1 cellular context compared by ENCODE assay signal in genomic region chr1:39758556-39759435, GRCh38.
TF ChIP-seq lines count a peak whose summit lies in the region.

No MANE protein-coding gene starts in this region.

TF ChIP-seq in HEK293, 187 proteins besides CTCF, POLR2A, EP300 and RAD21 (continued from another document):
- TF ChIP-seq ZSCAN18 (tag by site-specific recombination; IDR thresholded peaks at IDR 0.05) (no peak), ZNF362 (tag by site-specific recombination; IDR thresholded peaks at IDR 0.05) (no peak)
